1 cellular context compared by ENCODE assay signal in the genomic region with DNA sequence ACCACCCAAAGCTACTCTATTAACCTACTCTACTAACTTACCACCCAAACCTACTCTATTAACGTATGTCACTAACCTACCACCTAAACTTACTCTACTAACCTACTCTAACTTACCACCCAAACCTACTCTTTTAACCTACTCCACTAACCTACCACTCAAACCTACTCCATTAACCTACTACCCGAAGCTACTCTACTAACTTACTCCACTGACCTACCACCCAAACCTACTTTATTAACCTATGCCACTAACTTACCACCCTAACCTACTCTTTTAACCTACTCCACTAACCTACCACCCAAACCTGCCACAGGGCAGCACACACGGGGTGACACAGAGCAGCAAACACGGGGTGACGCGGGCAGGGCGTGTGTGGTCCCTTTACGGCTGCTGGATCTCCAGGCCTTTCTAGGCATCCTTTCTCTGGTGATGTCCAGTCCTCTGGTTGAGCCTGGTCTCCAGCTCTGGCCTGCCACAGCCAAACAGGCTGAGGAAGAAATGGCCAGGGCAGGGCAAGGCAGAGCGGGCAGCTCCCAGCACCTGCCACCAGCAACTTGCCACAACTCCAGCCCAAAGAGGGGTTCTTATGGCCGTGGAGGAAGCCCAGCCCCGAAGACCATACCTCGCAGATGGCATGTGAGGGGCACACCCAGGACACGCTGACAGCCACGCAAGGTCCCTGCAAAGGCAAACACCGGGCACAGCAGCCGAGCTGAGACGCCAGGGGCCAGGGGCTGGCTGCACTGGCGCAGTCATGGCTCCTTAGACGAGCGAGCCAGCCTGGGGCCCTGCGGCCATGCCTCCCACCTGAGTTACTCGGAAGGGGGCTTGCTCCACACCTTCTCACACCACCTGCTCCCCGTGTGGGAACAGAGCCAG.
TF ChIP-seq lines count a peak whose summit lies in the region.

No MANE protein-coding gene starts in this region.

TF ChIP-seq in H1, 55 proteins besides CTCF, POLR2A, EP300 and RAD21:
- TF ChIP-seq TEAD4 (IDR thresholded peaks at IDR 0.05; ENCODE audit: low read depth, low read length) (no peak), BRCA1 (IDR thresholded peaks at IDR 0.05; ENCODE audit: low read depth, low read length) (peak; percentile 75), POU5F1 (IDR thresholded peaks at IDR 0.05; ENCODE audit: low read depth, low read length) (no peak), SAP30 (IDR thresholded peaks at IDR 0.05; ENCODE audit: insufficient read depth, insufficient replicate concordance, low read length) (no peak), CBX8 (IDR thresholded peaks at IDR 0.05; ENCODE audit: borderline replicate concordance, low read depth, low read length) (no peak), SIX5 (IDR thresholded peaks at IDR 0.05; ENCODE audit: low read depth, low read length) (no peak)
